ENCODE assay signal across 8 cellular contexts in genomic region chr20:33664085-33664761, GRCh38. TPM values are rescaled to one million over a fixed set of nuclear protein-coding genes. Genes with fewer than 3 reads are reported as not detected.
A peak's percentile ranks its signal among the peaks of the same experiment; 100 is the strongest.
DNase-seq lines count a peak whose midpoint lies in the region; ATAC-seq and TF ChIP-seq lines count a peak whose summit lies in the region.

No MANE protein-coding gene starts in this region.

- peak overlapping the region; percentile 67 for H3K27ac Mint-ChIP-seq in neural crest cell (ENCODE audit: unreplicated experiment)

- H3K9ac ChIP-seq in BLaER1 (peak overlapping the region; percentile 77), colonic mucosa (ENCODE audit: low read depth in 2 of 2, low read length in 2 of 2) (peak overlapping the region; percentile 70 to 85)

- H3K4me1 Mint-ChIP-seq in neural crest cell: peaks cover 49% of the 10 kb centered on the region

- peak overlapping the region; percentile 84 for H3K4me3 Mint-ChIP-seq in neural crest cell

- DNase-seq in MG63 (no peak), colonic mucosa (no peak), neural crest cell (ENCODE audit: low read depth, low spot score) (no peak), SW480 (ENCODE audit: low spot score) (no peak)
- DNase-seq in activated CD4-positive, CD25-positive, alpha-beta regulatory T cell treated with anti-CD3 and anti-CD28 coated beads, Interleukin-2, amount 50 U/mL, for 72 hours: no peak

- intact Hi-C loops in colonic mucosa (cut with DNase I): no loop called here

- H3K9me3 ChIP-seq in BLaER1 (no peaks in the 10 kb centered on the region), MG63 (no peaks in the 10 kb centered on the region), colonic mucosa (no peaks in the 10 kb centered on the region)

- peak overlapping the region; percentile 99 for H3K4me2 ChIP-seq in BLaER1

- H3K27me3 Mint-ChIP-seq in neural crest cell (ENCODE audit: low read depth): peaks cover 12% of the 10 kb centered on the region

- ATAC-seq in GM19023 (IDR thresholded peaks at IDR 0.05; ENCODE audit: unreplicated experiment) (no peak), HG02852 (IDR thresholded peaks at IDR 0.05; ENCODE audit: unreplicated experiment) (no peak)

- peaks cover 20% of the 10 kb centered on the region for H3K36me3 ChIP-seq in BLaER1
- H3K36me3 ChIP-seq in MG63: peaks cover 13% of the 10 kb centered on the region
- no peaks in the 10 kb centered on the region for H3K36me3 ChIP-seq in colonic mucosa

- H3K4me3 ChIP-seq in BLaER1 (peak overlapping the region; percentile 72), MG63 (peak overlapping the region; percentile 66), colonic mucosa (peak overlapping the region; percentile 55)

- H4K20me1 ChIP-seq in BLaER1: peaks cover 39% of the 10 kb centered on the region

- H3K27me3 ChIP-seq in BLaER1: no peaks in the 10 kb centered on the region
- H3K27me3 ChIP-seq in MG63: no peaks in the 10 kb centered on the region
- no peaks in the 10 kb centered on the region for H3K27me3 ChIP-seq in colonic mucosa

- H3K36me3 Mint-ChIP-seq in neural crest cell (ENCODE audit: low read depth): peaks cover 10% of the 10 kb centered on the region

- H3K4me1 ChIP-seq in BLaER1 (peaks cover 77% of the 10 kb centered on the region), colonic mucosa (peaks cover 17% of the 10 kb centered on the region)

- H3K27ac ChIP-seq in BLaER1 (peak overlapping the region; percentile 67), colonic mucosa (peak overlapping the region; percentile 74)

- H3K9me3 Mint-ChIP-seq in neural crest cell: no peaks in the 10 kb centered on the region

- TF ChIP-seq CTCF in colonic mucosa (IDR thresholded peaks at IDR 0.05): no peak
- no peak for TF ChIP-seq CTCF in neural crest cell (conservative IDR thresholded peaks at IDR 0.05)

RNA-seq across cellular contexts. Expression of gene C20orf144, which starts 2.1 kb away (rescaled TPM):
- not detected in 2 replicates for total RNA-seq in MG63 (2014; rRNA removed; shearing (Covaris generic); ENCODE audit: low replicate concordance)
- under 1 TPM in 1 of 2 donors, not detected in 1; 0.30 TPM for total RNA-seq in colonic mucosa
- total RNA-seq in neural crest cell: 0.44 and 0.82 TPM in 2 replicates

RNA-seq across cellular contexts. Expression of gene ACTL10, which starts 2.5 kb away (rescaled TPM):
- 2.4 and 3.5 TPM in 2 replicates for total RNA-seq in MG63 (2014; rRNA removed; shearing (Covaris generic); ENCODE audit: low replicate concordance)
- total RNA-seq in colonic mucosa (1 to 10 TPM; 3.9 to 8.0 TPM), neural crest cell (0.75 TPM in 2 replicates)

RNA-seq across cellular contexts. Expression of gene NECAB3, which starts 10.0 kb away (rescaled TPM):
- 4.4 and 17.4 TPM in 2 replicates for total RNA-seq in MG63 (2014; rRNA removed; shearing (Covaris generic); ENCODE audit: low replicate concordance)
- 10 to 100 TPM; 30.3 to 61.3 TPM for total RNA-seq in colonic mucosa
- 56.0 and 63.3 TPM in 2 replicates for total RNA-seq in neural crest cell

RNA-seq across cellular contexts. Expression of gene E2F1, which starts 22.0 kb away (rescaled TPM):
- total RNA-seq in MG63 (2014; rRNA removed; shearing (Covaris generic); ENCODE audit: low replicate concordance): 52.1 and 57.2 TPM in 2 replicates
- 10 to 100 TPM in 1 of 2 donors, 1 to 10 TPM in 1; 4.6 to 23.3 TPM for total RNA-seq in colonic mucosa
- total RNA-seq in neural crest cell: 84.8 and 94.9 TPM in 2 replicates

RNA-seq across cellular contexts. Expression of gene PXMP4, which starts 55.9 kb away (rescaled TPM):
- 1.5 and 2.7 TPM in 2 replicates for total RNA-seq in MG63 (2014; rRNA removed; shearing (Covaris generic); ENCODE audit: low replicate concordance)
- total RNA-seq in colonic mucosa (10 to 100 TPM; 13.2 to 18.1 TPM), neural crest cell (5.2 and 5.6 TPM in 2 replicates)
